9 cellular contexts compared by ENCODE assay signal in the genomic region with DNA sequence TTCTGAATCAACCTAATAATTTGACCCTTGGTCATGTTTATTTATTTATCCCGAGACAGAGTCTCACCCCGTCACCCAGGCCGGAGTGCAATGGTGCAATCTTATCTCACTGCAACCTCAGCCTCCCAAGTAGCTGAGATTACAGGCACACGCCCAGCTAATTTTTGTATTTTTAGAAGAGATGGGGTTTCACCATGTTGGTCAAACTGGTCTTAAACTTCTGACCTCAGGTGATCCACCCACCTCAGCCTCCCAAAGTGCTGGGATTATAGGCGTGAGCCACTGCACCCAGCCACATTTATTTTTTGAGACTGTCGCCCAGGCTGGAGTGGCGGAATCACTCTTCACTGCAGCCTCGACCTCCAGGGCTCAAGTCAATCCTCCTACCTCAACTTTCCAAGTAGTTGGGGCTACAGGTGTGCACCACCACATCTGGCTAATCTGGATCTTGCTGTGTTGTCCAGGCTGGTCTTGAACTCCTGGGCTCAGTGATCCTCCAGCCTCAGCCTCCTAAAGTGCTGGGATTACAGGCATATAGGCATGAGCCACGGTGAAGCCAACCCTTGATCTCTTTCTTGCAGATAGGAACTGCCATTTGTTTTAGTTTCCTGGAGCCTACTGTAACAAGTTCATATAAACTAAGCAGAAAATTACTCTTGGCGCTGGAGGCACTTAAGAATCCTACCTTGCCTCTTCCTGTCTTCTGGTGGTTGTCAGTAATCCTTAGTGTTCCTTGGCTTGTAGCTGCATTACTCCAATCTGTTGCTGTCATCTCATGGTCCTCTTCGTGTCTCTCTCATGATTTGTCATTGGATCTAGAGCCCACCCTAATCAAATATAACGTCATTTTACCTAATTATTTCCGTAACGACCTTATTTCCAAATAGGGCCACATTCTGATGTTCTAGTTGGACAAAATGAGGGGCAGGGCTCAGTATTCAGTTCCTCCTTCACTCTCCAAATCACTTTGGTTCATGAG. TPM values are rescaled to one million over a fixed set of nuclear protein-coding genes. Genes with fewer than 3 reads are reported as not detected.
DNase-seq lines count a peak whose midpoint lies in the region; ATAC-seq and TF ChIP-seq lines count a peak whose summit lies in the region.
"Had no signal": no experiment of that assay in that cellular context is flagged by ENCODE, and none has a peak within 500 bp of the region (broad histone marks: within the 10 kb centered on the region; RNA-seq: fewer than 3 reads in every experiment).

No MANE protein-coding gene starts in this region.

- no peaks in the 10 kb centered on the region for H3K9me3 ChIP-seq in hepatocyte (ENCODE audit: low read depth)

- intact Hi-C loops in activated CD8-positive, alpha-beta T cell treated with anti-CD3 and anti-CD28 coated beads for 36 hours (cut with micrococcal nuclease), result no loop called here

- no peaks in the 10 kb centered on the region for H3K27me3 Mint-ChIP-seq in stimulated activated naive CD8-positive, alpha-beta T cell treated with anti-CD3 and anti-CD28 coated beads, Interleukin-15, Interleukin-2, amounts not matched to agents 100 ng/mL and 50 ng/mL, for 24 hours
- H3K27me3 Mint-ChIP-seq in activated CD8-positive, alpha-beta T cell treated with anti-CD3 and anti-CD28 coated beads for 36 hours, result no peaks in the 10 kb centered on the region

- H3K27ac ChIP-seq in hepatocyte, result peak overlapping the region; percentile 1

- no peak overlapping the region for H2AFZ ChIP-seq in hepatocyte

- peaks cover 54% of the 10 kb centered on the region for H3K4me1 ChIP-seq in hepatocyte (ENCODE audit: insufficient read depth)

- peak overlapping the region; percentile 99 for H3K4me3 Mint-ChIP-seq in stimulated activated naive CD8-positive, alpha-beta T cell treated with anti-CD3 and anti-CD28 coated beads, Interleukin-15, Interleukin-2, amounts not matched to agents 100 ng/mL and 50 ng/mL, for 24 hours
- peak overlapping the region; percentile 95 for H3K4me3 Mint-ChIP-seq in activated CD8-positive, alpha-beta T cell treated with anti-CD3 and anti-CD28 coated beads for 36 hours

- CTCF ChIA-PET in activated CD8-positive, alpha-beta T cell treated with anti-CD3 and anti-CD28 coated beads for 36 hours (lab: Charles Lee), result no interaction called here

- peak overlapping the region; percentile 99 for H3K27ac Mint-ChIP-seq in stimulated activated naive CD8-positive, alpha-beta T cell treated with anti-CD3 and anti-CD28 coated beads, Interleukin-15, Interleukin-2, amounts not matched to agents 100 ng/mL and 50 ng/mL, for 24 hours
- peak overlapping the region; percentile 100 for H3K27ac Mint-ChIP-seq in activated CD8-positive, alpha-beta T cell treated with anti-CD3 and anti-CD28 coated beads for 36 hours

- no peaks in the 10 kb centered on the region for H3K9me2 ChIP-seq in hepatocyte (replicated peaks; ENCODE audit: insufficient read depth)

- no peak for ATAC-seq in stimulated activated naive CD8-positive, alpha-beta T cell treated with anti-CD3 and anti-CD28 coated beads, Interleukin-15, Interleukin-2, amounts not matched to agents 100 U/mL and 50 U/mL, for 24 hours
- ATAC-seq in activated CD8-positive, alpha-beta T cell treated with anti-CD3 and anti-CD28 coated beads for 36 hours, result no peak
- ATAC-seq in HG03175 (IDR thresholded peaks at IDR 0.05; ENCODE audit: unreplicated experiment) (no peak), HG02973 (IDR thresholded peaks at IDR 0.05; ENCODE audit: unreplicated experiment) (no peak), GM18861 (IDR thresholded peaks at IDR 0.05; ENCODE audit: unreplicated experiment) (no peak)

- no peaks in the 10 kb centered on the region for H3K9me3 Mint-ChIP-seq in stimulated activated naive CD8-positive, alpha-beta T cell treated with anti-CD3 and anti-CD28 coated beads, Interleukin-15, Interleukin-2, amounts not matched to agents 100 ng/mL and 50 ng/mL, for 24 hours
- no peaks in the 10 kb centered on the region for H3K9me3 Mint-ChIP-seq in activated CD8-positive, alpha-beta T cell treated with anti-CD3 and anti-CD28 coated beads for 36 hours

- no peak for TF ChIP-seq CTCF in activated CD8-positive, alpha-beta T cell treated with anti-CD3 and anti-CD28 coated beads for 36 hours (IDR thresholded peaks at IDR 0.05)
- no peak for TF ChIP-seq CTCF in hepatocyte (IDR thresholded peaks at IDR 0.05; ENCODE audit: poor library complexity)

- POLR2A ChIA-PET in activated CD8-positive, alpha-beta T cell treated with anti-CD3 and anti-CD28 coated beads for 36 hours (lab: Charles Lee), result interaction anchor here (0.6 to 9.5 kb wide), 6 partner anchors 14 to 259 kb away, joined by 3 to 261 read pairs (median 4); a partner anchor contains a TSS

- H3K4me3 ChIP-seq in hepatocyte, result no peak overlapping the region

- H3K4me1 Mint-ChIP-seq in stimulated activated naive CD8-positive, alpha-beta T cell treated with anti-CD3 and anti-CD28 coated beads, Interleukin-15, Interleukin-2, amounts not matched to agents 100 ng/mL and 50 ng/mL, for 24 hours (ENCODE audit: low read depth), result peaks cover 76% of the 10 kb centered on the region
- H3K4me1 Mint-ChIP-seq in activated CD8-positive, alpha-beta T cell treated with anti-CD3 and anti-CD28 coated beads for 36 hours (ENCODE audit: low read depth), result peaks cover 49% of the 10 kb centered on the region

- no peak for DNase-seq in stimulated activated naive CD8-positive, alpha-beta T cell treated with anti-CD3 and anti-CD28 coated beads, Interleukin-15, Interleukin-2, amounts not matched to agents 100 U/mL and 50 U/mL, for 24 hours
- no peak for DNase-seq in activated CD8-positive, alpha-beta T cell treated with anti-CD3 and anti-CD28 coated beads for 36 hours
- DNase-seq in hepatocyte (ENCODE audit: low spot score) (no peak), NCI-H446 treated with DMSO at 0.1 percent for 48 hours (lab: John Stamatoyannopoulos, UW) (no peak)
- DNase-seq: GDM1 had no signal

- peaks cover 29% of the 10 kb centered on the region for H4K20me1 ChIP-seq in hepatocyte (ENCODE audit: insufficient read depth, poor library complexity, severe bottlenecking)

- peaks cover 58% of the 10 kb centered on the region for H3K36me3 Mint-ChIP-seq in stimulated activated naive CD8-positive, alpha-beta T cell treated with anti-CD3 and anti-CD28 coated beads, Interleukin-15, Interleukin-2, amounts not matched to agents 100 ng/mL and 50 ng/mL, for 24 hours (ENCODE audit: low read depth)
- peaks cover 57% of the 10 kb centered on the region for H3K36me3 Mint-ChIP-seq in activated CD8-positive, alpha-beta T cell treated with anti-CD3 and anti-CD28 coated beads for 36 hours (ENCODE audit: low read depth)

- peaks cover 3% of the 10 kb centered on the region for H3K36me3 ChIP-seq in hepatocyte (replicated peaks; ENCODE audit: insufficient read depth, low read depth)

- WGBS in hepatocyte (ENCODE audit: low lambda C conversion rate, missing lambda C conversion rate), result 73% methylated on average over 14 of the region's 14 CpGs

- H3K4me2 ChIP-seq in hepatocyte, result peak overlapping the region; percentile 91

- H3K27me3 ChIP-seq in hepatocyte, result no peaks in the 10 kb centered on the region

- peaks cover 52% of the 10 kb centered on the region for H3K79me2 ChIP-seq in hepatocyte

RNA-seq across cellular contexts. Expression of a gene that starts 2.3 kb away (rescaled TPM):
- 1,000 to 10,000 TPM; 4,910 to 4,938 TPM for total RNA-seq in activated CD8-positive, alpha-beta T cell treated with anti-CD3 and anti-CD28 coated beads for 36 hours
- total RNA-seq in hepatocyte, result 3,293 and 3,728 TPM in 2 replicates
- 1,497 and 1,517 TPM in 2 replicates for polyA plus RNA-seq in hepatocyte

RNA-seq across cellular contexts. Expression of a gene that starts 2.5 kb away (rescaled TPM):
- 10 to 100 TPM; 31.2 to 34.3 TPM for total RNA-seq in activated CD8-positive, alpha-beta T cell treated with anti-CD3 and anti-CD28 coated beads for 36 hours
- total RNA-seq in hepatocyte, result 28.8 and 43.2 TPM in 2 replicates
- 42.5 and 48.3 TPM in 2 replicates for polyA plus RNA-seq in hepatocyte

RNA-seq across cellular contexts. Expression of a gene that starts 2.7 kb away (rescaled TPM):
- 1 to 10 TPM; 3.6 to 4.2 TPM for total RNA-seq in activated CD8-positive, alpha-beta T cell treated with anti-CD3 and anti-CD28 coated beads for 36 hours
- 2.0 and 5.2 TPM in 2 replicates for total RNA-seq in hepatocyte
- polyA plus RNA-seq in hepatocyte, result 5.7 and 8.1 TPM in 2 replicates

RNA-seq across cellular contexts. Expression of a gene that starts 14.8 kb away (rescaled TPM):
- total RNA-seq in activated CD8-positive, alpha-beta T cell treated with anti-CD3 and anti-CD28 coated beads for 36 hours, result 10 to 100 TPM; 64.0 to 72.2 TPM
- 46.6 and 51.1 TPM in 2 replicates for total RNA-seq in hepatocyte
- polyA plus RNA-seq in hepatocyte, result 70.1 and 84.2 TPM in 2 replicates

RNA-seq across cellular contexts. Expression of a gene that starts 15.2 kb away (rescaled TPM):
- total RNA-seq in activated CD8-positive, alpha-beta T cell treated with anti-CD3 and anti-CD28 coated beads for 36 hours, result 10 to 100 TPM; 78.1 to 92.3 TPM
- 43.9 and 52.7 TPM in 2 replicates for total RNA-seq in hepatocyte
- polyA plus RNA-seq in hepatocyte, result 19.5 and 27.2 TPM in 2 replicates
